In the genomic region with DNA sequence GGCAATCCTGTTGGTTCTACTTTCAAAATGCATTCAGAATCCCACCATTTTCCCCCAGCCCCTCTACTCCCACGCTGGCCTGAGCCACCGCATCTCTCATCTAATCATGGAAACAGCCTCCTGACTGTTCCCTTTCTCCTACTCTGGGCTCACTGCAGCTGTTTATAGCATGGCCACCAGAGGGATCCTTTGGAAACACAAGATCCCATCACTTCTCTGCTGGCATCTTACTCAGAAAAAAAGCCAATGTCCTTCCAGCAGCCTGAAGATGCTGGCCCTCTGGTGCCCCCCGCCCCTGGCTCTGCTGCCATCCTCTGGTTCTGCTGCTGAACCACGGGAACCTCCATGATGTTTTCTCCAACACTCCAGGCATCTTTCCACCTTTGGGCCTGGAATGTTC, we compare ENCODE assay signal across 17 cellular contexts. TPM values are rescaled to one million over a fixed set of nuclear protein-coding genes. Genes with fewer than 3 reads are reported as not detected.
DNase-seq lines count a peak whose midpoint lies in the region; ATAC-seq and TF ChIP-seq lines count a peak whose summit lies in the region.
"Had no signal": no experiment of that assay in that cellular context is flagged by ENCODE, and none has a peak within 500 bp of the region (broad histone marks: within the 10 kb centered on the region; RNA-seq: fewer than 3 reads in every experiment).

No MANE protein-coding gene starts in this region.

- H3K36me3 ChIP-seq in GM06990 (ENCODE audit: control insufficient read depth, insufficient read depth, low read length) = no peaks in the 10 kb centered on the region

- no peak overlapping the region for H3K4me3 ChIP-seq in GM06990 (replicated peaks; ENCODE audit: low read depth, low read length)
- H3K4me3 ChIP-seq in cardiac fibroblast (replicated peaks in 1 of 2; ENCODE audit: low read depth in 2 of 2, low read length in 2 of 2) = no peak overlapping the region
- no peak overlapping the region for H3K4me3 ChIP-seq in dorsolateral prefrontal cortex
- H3K4me3 ChIP-seq: smooth muscle cell had no signal

- TF ChIP-seq CTCF in GM06990 (IDR thresholded peaks at IDR 0.05; ENCODE audit: insufficient read depth, low read length, poor library complexity, severe bottlenecking) = peak; percentile 6
- peak; percentile 11 for TF ChIP-seq CTCF in cardiac fibroblast (IDR thresholded peaks at IDR 0.05; ENCODE audit: low read depth, low read length)
- TF ChIP-seq CTCF in dorsolateral prefrontal cortex (IDR thresholded peaks at IDR 0.05 in 54 of 56, conservative IDR thresholded peaks at IDR 0.05 in 2 of 56; ENCODE audit: low read depth in 1 of 56, partially characterized antibody in 56 of 56) = peak in 1 of 56 donors; percentile 5

- ATAC-seq in Right ventricle myocardium inferior = no peak
- ATAC-seq: activated T-helper 17 cell treated with anti-CD3 and anti-CD28 coated beads, Interleukin-2, amount 50 U/mL, for 72 hours; stimulated activated naive CD8-positive, alpha-beta T cell treated with anti-CD3 and anti-CD28 coated beads, Interleukin-15, amount 100 ng/mL, for 72 hours had no signal

- H3K27ac ChIP-seq in dorsolateral prefrontal cortex = no peak overlapping the region

- intact Hi-C loops in posterior cingulate gyrus (cut with DNase I) = no loop called here
- intact Hi-C loops in Right ventricle myocardium inferior (cut with DNase I) = no loop called here
- intact Hi-C loops in dorsolateral prefrontal cortex (cut with DNase I) = no loop called here

- H3K27me3 ChIP-seq in GM06990 (replicated peaks; ENCODE audit: control insufficient read depth, insufficient read depth, low read length) = no peaks in the 10 kb centered on the region
- H3K27me3 ChIP-seq in dorsolateral prefrontal cortex = peaks cover 0 to 4% (median 0%) of the 10 kb centered on the region in 45 donors

- DNase-seq in GM06990 (ENCODE audit: extremely low read depth, insufficient read length) = no peak
- peak; percentile 13 for DNase-seq in HuH-7 (ENCODE audit: low spot score)
- no peak for DNase-seq in cardiac fibroblast (ENCODE audit: low read depth in 2 of 2)
- DNase-seq in myocyte (ENCODE audit: low read depth) = peak; percentile 9
- no peak for DNase-seq in posterior cingulate gyrus
- DNase-seq in NCI-H510A treated with DMSO at 0.1 percent for 48 hours (lab: John Stamatoyannopoulos, UW) = no peak
- no peak for DNase-seq in Right ventricle myocardium inferior (ENCODE audit: missing footprints)
- no peak for DNase-seq in dorsolateral prefrontal cortex
- DNase-seq: activated CD4-positive, alpha-beta T cell treated with anti-CD3 and anti-CD28 coated beads, Interleukin-2, amount 50 U/mL, for 48 hours; amniotic stem cell; NCI-H446; stimulated activated naive CD8-positive, alpha-beta T cell treated with anti-CD3 and anti-CD28 coated beads, Interleukin-15, amount 100 ng/mL, for 72 hours had no signal

RNA-seq across cellular contexts. Expression of gene MS4A8, which starts 11.1 kb away (rescaled TPM):
- total RNA-seq in myocyte (not detected in 2 replicates), Right ventricle myocardium inferior (not detected), dorsolateral prefrontal cortex (1 to 10 TPM in 29 of 120 experiments, under 1 TPM in 24, not detected in 67; 0.29 to 3.3 (median 1.0) TPM)
- polyA plus RNA-seq in myocyte (2012) = not detected
- total RNA-seq: activated T-helper 17 cell treated with anti-CD3 and anti-CD28 coated beads, Interleukin-2, amount 50 U/mL, for 72 hours; omental fat pad; smooth muscle cell had no signal
- polyA plus RNA-seq: IgD-negative memory B cell, smooth muscle cell had no signal

RNA-seq across cellular contexts. Expression of gene MS4A18, which starts 14.0 kb away (rescaled TPM):
- total RNA-seq in myocyte (not detected in 2 replicates), Right ventricle myocardium inferior (not detected), dorsolateral prefrontal cortex (not detected)
- polyA plus RNA-seq in myocyte (2012) = not detected
- total RNA-seq: activated T-helper 17 cell treated with anti-CD3 and anti-CD28 coated beads, Interleukin-2, amount 50 U/mL, for 72 hours; mesenteric fat pad; omental fat pad; smooth muscle cell had no signal
- polyA plus RNA-seq: IgD-negative memory B cell, smooth muscle cell had no signal

RNA-seq across cellular contexts. Expression of gene MS4A15, which starts 46.2 kb away (rescaled TPM):
- total RNA-seq in myocyte (not detected in 2 replicates), Right ventricle myocardium inferior (not detected), dorsolateral prefrontal cortex (under 1 TPM in 5 of 120 experiments, not detected in 115; 0.30 to 0.65 (median 0.40) TPM)
- not detected for polyA plus RNA-seq in myocyte (2012)
- total RNA-seq: activated T-helper 17 cell treated with anti-CD3 and anti-CD28 coated beads, Interleukin-2, amount 50 U/mL, for 72 hours; mesenteric fat pad; omental fat pad; smooth muscle cell had no signal
- polyA plus RNA-seq: IgD-negative memory B cell, smooth muscle cell had no signal

Comparison
In these comparisons a context has a peak if more than half of its experiments do, and no peak if none do; other contexts are left out.
1. DNase-seq: peak in HuH-7 (single experiment) and myocyte (single experiment); none in GM06990 (single experiment), cardiac fibroblast (0 of 2), posterior cingulate gyrus (0 of 10), NCI-H510A treated with DMSO at 0.1 percent for 48 hours (single experiment), Right ventricle myocardium inferior (single experiment) and dorsolateral prefrontal cortex (0 of 10).